ENCODE assay signal across 6 cellular contexts in genomic region chr2:179553382-179553781, GRCh38.
"Had no signal": no experiment of that assay in that cellular context is flagged by ENCODE, and none has a peak within 500 bp of the region (broad histone marks: within the 10 kb centered on the region; RNA-seq: fewer than 3 reads in every experiment).

No MANE protein-coding gene starts in this region.

- ATAC-seq: K562 had no signal

- H3K4me3 ChIP-seq: K562 had no signal

- DNase-seq: IMR-90, KBM-7, KG1 had no signal

- FAIRE-seq: HTR-8/SVneo, K562 had no signal

- H3K27ac ChIP-seq: HL-60 had no signal
